8 cellular contexts compared by ENCODE assay signal in genomic region chr7:150974468-150975391, GRCh38. TPM values are rescaled to one million over a fixed set of nuclear protein-coding genes. Genes with fewer than 3 reads are reported as not detected.
DNase-seq lines count a peak whose midpoint lies in the region; ATAC-seq and TF ChIP-seq lines count a peak whose summit lies in the region.

No MANE protein-coding gene starts in this region.

- peaks cover 21% of the 10 kb centered on the region for H3K4me1 Mint-ChIP-seq in activated CD8-positive, alpha-beta memory T cell treated with anti-CD3 and anti-CD28 coated beads, Interleukin-2, amount 10 ng/mL, durations not matched to agents 7 days and 5 days
- peaks cover 76% of the 10 kb centered on the region for H3K4me1 Mint-ChIP-seq in nephron
- H3K4me1 Mint-ChIP-seq in stimulated activated naive CD8-positive, alpha-beta T cell treated with anti-CD3 and anti-CD28 coated beads, Interleukin-15, amount 100 ng/mL, for 72 hours = peaks cover 56% of the 10 kb centered on the region

- peak; percentile 57 for DNase-seq in NCI-H2196 (lab: John Stamatoyannopoulos, UW; ENCODE audit: unreplicated experiment)
- peak; percentile 83 for DNase-seq in activated CD8-positive, alpha-beta memory T cell treated with anti-CD3 and anti-CD28 coated beads, Interleukin-2, amount 10 ng/mL, durations not matched to agents 7 days and 5 days
- DNase-seq in epidermal melanocyte (ENCODE audit: insufficient read length, low spot score) = peak; percentile 58
- peak; percentile 70 to 76 for DNase-seq in stimulated activated naive CD8-positive, alpha-beta T cell treated with anti-CD3 and anti-CD28 coated beads, Interleukin-15, amount 100 ng/mL, for 72 hours

- CTCF ChIA-PET in activated CD8-positive, alpha-beta memory T cell treated with anti-CD3 and anti-CD28 coated beads, Interleukin-2, amount 10 ng/mL, durations not matched to agents 7 days and 5 days (lab: Charles Lee) = interaction anchor here (0.7 to 3.4 kb wide), 8 partner anchors 10 to 139 kb away, joined by 3 to 31 read pairs (median 5); no protein-coding TSS in a partner anchor

- H3K4me3 Mint-ChIP-seq in activated CD8-positive, alpha-beta memory T cell treated with anti-CD3 and anti-CD28 coated beads, Interleukin-2, amount 10 ng/mL, durations not matched to agents 7 days and 5 days = peak overlapping the region; percentile 77
- peak overlapping the region; percentile 75 to 84 (median 82) for H3K4me3 Mint-ChIP-seq in nephron
- peak overlapping the region; percentile 87 to 93 for H3K4me3 Mint-ChIP-seq in stimulated activated naive CD8-positive, alpha-beta T cell treated with anti-CD3 and anti-CD28 coated beads, Interleukin-15, amount 100 ng/mL, for 72 hours

- H3K4me3 ChIP-seq in GM12875 (ENCODE audit: low read depth, low read length) = peak overlapping the region; percentile 69

- no peaks in the 10 kb centered on the region for H3K9me3 Mint-ChIP-seq in activated CD8-positive, alpha-beta memory T cell treated with anti-CD3 and anti-CD28 coated beads, Interleukin-2, amount 10 ng/mL, durations not matched to agents 7 days and 5 days (ENCODE audit: low read depth)
- H3K9me3 Mint-ChIP-seq in nephron = no peaks in the 10 kb centered on the region
- no peaks in the 10 kb centered on the region for H3K9me3 Mint-ChIP-seq in stimulated activated naive CD8-positive, alpha-beta T cell treated with anti-CD3 and anti-CD28 coated beads, Interleukin-15, amount 100 ng/mL, for 72 hours

- peaks cover 33% of the 10 kb centered on the region for H3K27me3 Mint-ChIP-seq in activated CD8-positive, alpha-beta memory T cell treated with anti-CD3 and anti-CD28 coated beads, Interleukin-2, amount 10 ng/mL, durations not matched to agents 7 days and 5 days
- H3K27me3 Mint-ChIP-seq in nephron (ENCODE audit: low read depth) = peaks cover 30% of the 10 kb centered on the region
- H3K27me3 Mint-ChIP-seq in stimulated activated naive CD8-positive, alpha-beta T cell treated with anti-CD3 and anti-CD28 coated beads, Interleukin-15, amount 100 ng/mL, for 72 hours = peaks cover 41% of the 10 kb centered on the region

- H3K36me3 Mint-ChIP-seq in activated CD8-positive, alpha-beta memory T cell treated with anti-CD3 and anti-CD28 coated beads, Interleukin-2, amount 10 ng/mL, durations not matched to agents 7 days and 5 days = no peaks in the 10 kb centered on the region
- H3K36me3 Mint-ChIP-seq in nephron (ENCODE audit: low read depth) = no peaks in the 10 kb centered on the region

- ATAC-seq in HG02623 (IDR thresholded peaks at IDR 0.05; ENCODE audit: unreplicated experiment) (peak; percentile 47), HG02970 (IDR thresholded peaks at IDR 0.05; ENCODE audit: low FRiP score, unreplicated experiment) (no peak)
- peak; percentile 87 for ATAC-seq in activated CD8-positive, alpha-beta memory T cell treated with anti-CD3 and anti-CD28 coated beads, Interleukin-2, amount 10 ng/mL, durations not matched to agents 7 days and 5 days
- peak; percentile 71 for ATAC-seq in stimulated activated naive CD8-positive, alpha-beta T cell treated with anti-CD3 and anti-CD28 coated beads, Interleukin-15, amount 100 ng/mL, for 72 hours

- H3K27ac Mint-ChIP-seq in activated CD8-positive, alpha-beta memory T cell treated with anti-CD3 and anti-CD28 coated beads, Interleukin-2, amount 10 ng/mL, durations not matched to agents 7 days and 5 days = peak overlapping the region; percentile 32
- peak overlapping the region; percentile 45 to 93 (median 80) for H3K27ac Mint-ChIP-seq in nephron
- peak overlapping the region in 1 of 2 donors; percentile 91 for H3K27ac Mint-ChIP-seq in stimulated activated naive CD8-positive, alpha-beta T cell treated with anti-CD3 and anti-CD28 coated beads, Interleukin-15, amount 100 ng/mL, for 72 hours

- TF ChIP-seq CTCF in GM12875 (IDR thresholded peaks at IDR 0.05; ENCODE audit: borderline replicate concordance, insufficient read depth, low read depth, low read length) = peak; percentile 51
- peak; percentile 47 to 55 (median 48) for TF ChIP-seq CTCF in nephron (IDR thresholded peaks at IDR 0.05; ENCODE audit: unreplicated experiment in 3 of 3)

RNA-seq across cellular contexts. Expression of gene KCNH2, which starts 3.4 kb away (rescaled TPM):
- total RNA-seq in activated CD8-positive, alpha-beta memory T cell treated with anti-CD3 and anti-CD28 coated beads, Interleukin-2, amount 10 ng/mL, durations not matched to agents 7 days and 5 days = under 1 TPM in 1 of 2 experiments, not detected in 1; 0.07 TPM

RNA-seq across cellular contexts. Expression of gene NOS3, which starts 16.1 kb away (rescaled TPM):
- total RNA-seq in activated CD8-positive, alpha-beta memory T cell treated with anti-CD3 and anti-CD28 coated beads, Interleukin-2, amount 10 ng/mL, durations not matched to agents 7 days and 5 days = 10 to 100 TPM in 1 of 2 experiments, 1 to 10 TPM in 1; 6.4 to 10.8 TPM

RNA-seq across cellular contexts. Expression of gene ATG9B, which starts 49.6 kb away (rescaled TPM):
- total RNA-seq in activated CD8-positive, alpha-beta memory T cell treated with anti-CD3 and anti-CD28 coated beads, Interleukin-2, amount 10 ng/mL, durations not matched to agents 7 days and 5 days = 1 to 10 TPM; 2.3 to 3.4 TPM

RNA-seq across cellular contexts. Expression of gene ABCB8, which starts 53.5 kb away (rescaled TPM):
- total RNA-seq in activated CD8-positive, alpha-beta memory T cell treated with anti-CD3 and anti-CD28 coated beads, Interleukin-2, amount 10 ng/mL, durations not matched to agents 7 days and 5 days = 10 to 100 TPM; 50.3 to 52.4 TPM
